In genomic region chr14:24816929-24817637, GRCh38 we compare ENCODE assay signal across 1 cellular context.
A peak's percentile ranks its signal among the peaks of the same experiment; 100 is the strongest.
TF ChIP-seq lines count a peak whose summit lies in the region.

No MANE protein-coding gene starts in this region.

TF ChIP-seq in HepG2, 621 proteins besides CTCF, POLR2A, EP300 and RAD21 (continued from another document and continues in another):
- TF ChIP-seq, protein P1, sequence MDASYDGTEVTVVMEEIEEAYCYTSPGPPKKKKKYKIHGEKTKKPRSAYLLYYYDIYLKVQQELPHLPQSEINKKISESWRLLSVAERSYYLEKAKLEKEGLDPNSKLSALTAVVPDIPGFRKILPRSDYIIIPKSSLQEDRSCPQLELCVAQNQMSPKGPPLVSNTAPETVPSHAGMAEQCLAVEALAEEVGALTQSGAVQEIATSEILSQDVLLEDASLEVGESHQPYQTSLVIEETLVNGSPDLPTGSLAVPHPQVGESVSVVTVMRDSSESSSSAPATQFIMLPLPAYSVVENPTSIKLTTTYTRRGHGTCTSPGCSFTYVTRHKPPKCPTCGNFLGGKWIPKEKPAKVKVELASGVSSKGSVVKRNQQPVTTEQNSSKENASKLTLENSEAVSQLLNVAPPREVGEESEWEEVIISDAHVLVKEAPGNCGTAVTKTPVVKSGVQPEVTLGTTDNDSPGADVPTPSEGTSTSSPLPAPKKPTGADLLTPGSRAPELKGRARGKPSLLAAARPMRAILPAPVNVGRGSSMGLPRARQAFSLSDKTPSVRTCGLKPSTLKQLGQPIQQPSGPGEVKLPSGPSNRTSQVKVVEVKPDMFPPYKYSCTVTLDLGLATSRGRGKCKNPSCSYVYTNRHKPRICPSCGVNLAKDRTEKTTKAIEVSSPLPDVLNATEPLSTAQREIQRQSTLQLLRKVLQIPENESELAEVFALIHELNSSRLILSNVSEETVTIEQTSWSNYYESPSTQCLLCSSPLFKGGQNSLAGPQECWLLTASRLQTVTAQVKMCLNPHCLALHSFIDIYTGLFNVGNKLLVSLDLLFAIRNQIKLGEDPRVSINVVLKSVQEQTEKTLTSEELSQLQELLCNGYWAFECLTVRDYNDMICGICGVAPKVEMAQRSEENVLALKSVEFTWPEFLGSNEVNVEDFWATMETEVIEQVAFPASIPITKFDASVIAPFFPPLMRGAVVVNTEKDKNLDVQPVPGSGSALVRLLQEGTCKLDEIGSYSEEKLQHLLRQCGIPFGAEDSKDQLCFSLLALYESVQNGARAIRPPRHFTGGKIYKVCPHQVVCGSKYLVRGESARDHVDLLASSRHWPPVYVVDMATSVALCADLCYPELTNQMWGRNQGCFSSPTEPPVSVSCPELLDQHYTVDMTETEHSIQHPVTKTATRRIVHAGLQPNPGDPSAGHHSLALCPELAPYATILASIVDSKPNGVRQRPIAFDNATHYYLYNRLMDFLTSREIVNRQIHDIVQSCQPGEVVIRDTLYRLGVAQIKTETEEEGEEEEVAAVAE (CRISPR knock-in tag; IDR thresholded peaks at IDR 0.05; ENCODE audit: borderline replicate concordance), result peak; percentile 51; the same call in 1 of the 2 replicates
- TF ChIP-seq NONO (IDR thresholded peaks at IDR 0.05), result no peak
- peak; percentile 63; the same call in 1 of the 2 replicates for TF ChIP-seq NONO (CRISPR knock-in tag; conservative IDR thresholded peaks at IDR 0.05)
- TF ChIP-seq TAF15 (IDR thresholded peaks at IDR 0.05; ENCODE audit: low read depth, low read length, poor library complexity, severe bottlenecking), result no peak
- TF ChIP-seq SRSF9 (IDR thresholded peaks at IDR 0.05; ENCODE audit: borderline replicate concordance, insufficient read depth, low read depth, low read length, poor library complexity, severe bottlenecking), result no peak
- TF ChIP-seq ZNF564 (CRISPR knock-in tag; IDR thresholded peaks at IDR 0.05), result no peak
- peak; percentile 41; the same call in 1 of the 2 replicates for TF ChIP-seq KAT2B (IDR thresholded peaks at IDR 0.05; ENCODE audit: borderline replicate concordance, low read depth, low read length)
- peak; percentile 58; the same call in 1 of the 2 replicates for TF ChIP-seq SNAPC4 (CRISPR knock-in tag; IDR thresholded peaks at IDR 0.05)
- peak; percentile 35; the same call in 1 of the 2 replicates for TF ChIP-seq BRD4 (CRISPR knock-in tag; IDR thresholded peaks at IDR 0.05)
- no peak for TF ChIP-seq MAF1 (CRISPR knock-in tag; IDR thresholded peaks at IDR 0.05; ENCODE audit: borderline replicate concordance)
- TF ChIP-seq KDM1A (CRISPR knock-in tag; IDR thresholded peaks at IDR 0.05), result peak; percentile 68; the same call in 1 of the 2 replicates
- TF ChIP-seq, protein P2, sequence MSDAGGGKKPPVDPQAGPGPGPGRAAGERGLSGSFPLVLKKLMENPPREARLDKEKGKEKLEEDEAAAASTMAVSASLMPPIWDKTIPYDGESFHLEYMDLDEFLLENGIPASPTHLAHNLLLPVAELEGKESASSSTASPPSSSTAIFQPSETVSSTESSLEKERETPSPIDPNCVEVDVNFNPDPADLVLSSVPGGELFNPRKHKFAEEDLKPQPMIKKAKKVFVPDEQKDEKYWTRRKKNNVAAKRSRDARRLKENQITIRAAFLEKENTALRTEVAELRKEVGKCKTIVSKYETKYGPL (CRISPR knock-in tag; IDR thresholded peaks at IDR 0.05), result peak; percentile 78; the same call in 1 of the 2 replicates
- peak; percentile 59 for TF ChIP-seq POLR2AphosphoS5 (IDR thresholded peaks at IDR 0.05; ENCODE audit: low read depth, low read length)
- TF ChIP-seq MZF1 (CRISPR knock-in tag; IDR thresholded peaks at IDR 0.05; ENCODE audit: borderline replicate concordance), result 0 out of 2 replicates have a peak, but pooled peaks have one; percentile 15
- TF ChIP-seq SOX13 (IDR thresholded peaks at IDR 0.05), result peak; percentile 93
- TF ChIP-seq SOX13 (CRISPR knock-in tag; conservative IDR thresholded peaks at IDR 0.05 in 1 of 2, IDR thresholded peaks at IDR 0.05 in 1 of 2), result peak in 1 of 2 experiments; percentile 99; a peak in 2 of 4 replicates
- TF ChIP-seq REXO4 (CRISPR knock-in tag; IDR thresholded peaks at IDR 0.05; ENCODE audit: borderline replicate concordance), result no peak
- TF ChIP-seq MED13 (CRISPR knock-in tag; IDR thresholded peaks at IDR 0.05), result peak; percentile 95
- TF ChIP-seq FOXA1 (IDR thresholded peaks at IDR 0.05), result no peak
- TF ChIP-seq FOXA1 (CRISPR knock-in tag; IDR thresholded peaks at IDR 0.05), result peak; percentile 84
- TF ChIP-seq PHF5A (CRISPR knock-in tag; IDR thresholded peaks at IDR 0.05; ENCODE audit: low read depth, unreplicated experiment), result no peak
- TF ChIP-seq, protein P3, sequence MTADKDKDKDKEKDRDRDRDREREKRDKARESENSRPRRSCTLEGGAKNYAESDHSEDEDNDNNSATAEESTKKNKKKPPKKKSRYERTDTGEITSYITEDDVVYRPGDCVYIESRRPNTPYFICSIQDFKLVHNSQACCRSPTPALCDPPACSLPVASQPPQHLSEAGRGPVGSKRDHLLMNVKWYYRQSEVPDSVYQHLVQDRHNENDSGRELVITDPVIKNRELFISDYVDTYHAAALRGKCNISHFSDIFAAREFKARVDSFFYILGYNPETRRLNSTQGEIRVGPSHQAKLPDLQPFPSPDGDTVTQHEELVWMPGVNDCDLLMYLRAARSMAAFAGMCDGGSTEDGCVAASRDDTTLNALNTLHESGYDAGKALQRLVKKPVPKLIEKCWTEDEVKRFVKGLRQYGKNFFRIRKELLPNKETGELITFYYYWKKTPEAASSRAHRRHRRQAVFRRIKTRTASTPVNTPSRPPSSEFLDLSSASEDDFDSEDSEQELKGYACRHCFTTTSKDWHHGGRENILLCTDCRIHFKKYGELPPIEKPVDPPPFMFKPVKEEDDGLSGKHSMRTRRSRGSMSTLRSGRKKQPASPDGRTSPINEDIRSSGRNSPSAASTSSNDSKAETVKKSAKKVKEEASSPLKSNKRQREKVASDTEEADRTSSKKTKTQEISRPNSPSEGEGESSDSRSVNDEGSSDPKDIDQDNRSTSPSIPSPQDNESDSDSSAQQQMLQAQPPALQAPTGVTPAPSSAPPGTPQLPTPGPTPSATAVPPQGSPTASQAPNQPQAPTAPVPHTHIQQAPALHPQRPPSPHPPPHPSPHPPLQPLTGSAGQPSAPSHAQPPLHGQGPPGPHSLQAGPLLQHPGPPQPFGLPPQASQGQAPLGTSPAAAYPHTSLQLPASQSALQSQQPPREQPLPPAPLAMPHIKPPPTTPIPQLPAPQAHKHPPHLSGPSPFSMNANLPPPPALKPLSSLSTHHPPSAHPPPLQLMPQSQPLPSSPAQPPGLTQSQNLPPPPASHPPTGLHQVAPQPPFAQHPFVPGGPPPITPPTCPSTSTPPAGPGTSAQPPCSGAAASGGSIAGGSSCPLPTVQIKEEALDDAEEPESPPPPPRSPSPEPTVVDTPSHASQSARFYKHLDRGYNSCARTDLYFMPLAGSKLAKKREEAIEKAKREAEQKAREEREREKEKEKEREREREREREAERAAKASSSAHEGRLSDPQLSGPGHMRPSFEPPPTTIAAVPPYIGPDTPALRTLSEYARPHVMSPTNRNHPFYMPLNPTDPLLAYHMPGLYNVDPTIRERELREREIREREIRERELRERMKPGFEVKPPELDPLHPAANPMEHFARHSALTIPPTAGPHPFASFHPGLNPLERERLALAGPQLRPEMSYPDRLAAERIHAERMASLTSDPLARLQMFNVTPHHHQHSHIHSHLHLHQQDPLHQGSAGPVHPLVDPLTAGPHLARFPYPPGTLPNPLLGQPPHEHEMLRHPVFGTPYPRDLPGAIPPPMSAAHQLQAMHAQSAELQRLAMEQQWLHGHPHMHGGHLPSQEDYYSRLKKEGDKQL (CRISPR knock-in tag; IDR thresholded peaks at IDR 0.05; ENCODE audit: low read depth), result peak; percentile 59
- TF ChIP-seq BCL6 (CRISPR knock-in tag; IDR thresholded peaks at IDR 0.05), result peak; percentile 94
- TF ChIP-seq, protein P4, sequence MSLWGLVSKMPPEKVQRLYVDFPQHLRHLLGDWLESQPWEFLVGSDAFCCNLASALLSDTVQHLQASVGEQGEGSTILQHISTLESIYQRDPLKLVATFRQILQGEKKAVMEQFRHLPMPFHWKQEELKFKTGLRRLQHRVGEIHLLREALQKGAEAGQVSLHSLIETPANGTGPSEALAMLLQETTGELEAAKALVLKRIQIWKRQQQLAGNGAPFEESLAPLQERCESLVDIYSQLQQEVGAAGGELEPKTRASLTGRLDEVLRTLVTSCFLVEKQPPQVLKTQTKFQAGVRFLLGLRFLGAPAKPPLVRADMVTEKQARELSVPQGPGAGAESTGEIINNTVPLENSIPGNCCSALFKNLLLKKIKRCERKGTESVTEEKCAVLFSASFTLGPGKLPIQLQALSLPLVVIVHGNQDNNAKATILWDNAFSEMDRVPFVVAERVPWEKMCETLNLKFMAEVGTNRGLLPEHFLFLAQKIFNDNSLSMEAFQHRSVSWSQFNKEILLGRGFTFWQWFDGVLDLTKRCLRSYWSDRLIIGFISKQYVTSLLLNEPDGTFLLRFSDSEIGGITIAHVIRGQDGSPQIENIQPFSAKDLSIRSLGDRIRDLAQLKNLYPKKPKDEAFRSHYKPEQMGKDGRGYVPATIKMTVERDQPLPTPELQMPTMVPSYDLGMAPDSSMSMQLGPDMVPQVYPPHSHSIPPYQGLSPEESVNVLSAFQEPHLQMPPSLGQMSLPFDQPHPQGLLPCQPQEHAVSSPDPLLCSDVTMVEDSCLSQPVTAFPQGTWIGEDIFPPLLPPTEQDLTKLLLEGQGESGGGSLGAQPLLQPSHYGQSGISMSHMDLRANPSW (CRISPR knock-in tag; IDR thresholded peaks at IDR 0.05; ENCODE audit: borderline replicate concordance), result 0 out of 2 replicates have a peak, but pooled peaks have one; percentile 7
- TF ChIP-seq SP5 (CRISPR knock-in tag; IDR thresholded peaks at IDR 0.05; ENCODE audit: borderline replicate concordance, low read depth), result peak; percentile 89
- 0 out of 2 replicates have a peak, but pooled peaks have one; percentile 18 for TF ChIP-seq ARHGAP35 (CRISPR knock-in tag; IDR thresholded peaks at IDR 0.05; ENCODE audit: borderline replicate concordance)
- peak; percentile 85 for TF ChIP-seq HNF4A (CRISPR knock-in tag; IDR thresholded peaks at IDR 0.05)
- peak; percentile 88; the same call in 1 of the 2 replicates for TF ChIP-seq BRCA1 (CRISPR knock-in tag; IDR thresholded peaks at IDR 0.05)
- TF ChIP-seq KDM6A (CRISPR knock-in tag; IDR thresholded peaks at IDR 0.05; ENCODE audit: low read depth), result peak; percentile 67; the same call in 1 of the 2 replicates
- TF ChIP-seq ZNF761 (CRISPR knock-in tag; conservative IDR thresholded peaks at IDR 0.05), result peak; percentile 14; the same call in 1 of the 2 replicates
- TF ChIP-seq, protein P5, sequence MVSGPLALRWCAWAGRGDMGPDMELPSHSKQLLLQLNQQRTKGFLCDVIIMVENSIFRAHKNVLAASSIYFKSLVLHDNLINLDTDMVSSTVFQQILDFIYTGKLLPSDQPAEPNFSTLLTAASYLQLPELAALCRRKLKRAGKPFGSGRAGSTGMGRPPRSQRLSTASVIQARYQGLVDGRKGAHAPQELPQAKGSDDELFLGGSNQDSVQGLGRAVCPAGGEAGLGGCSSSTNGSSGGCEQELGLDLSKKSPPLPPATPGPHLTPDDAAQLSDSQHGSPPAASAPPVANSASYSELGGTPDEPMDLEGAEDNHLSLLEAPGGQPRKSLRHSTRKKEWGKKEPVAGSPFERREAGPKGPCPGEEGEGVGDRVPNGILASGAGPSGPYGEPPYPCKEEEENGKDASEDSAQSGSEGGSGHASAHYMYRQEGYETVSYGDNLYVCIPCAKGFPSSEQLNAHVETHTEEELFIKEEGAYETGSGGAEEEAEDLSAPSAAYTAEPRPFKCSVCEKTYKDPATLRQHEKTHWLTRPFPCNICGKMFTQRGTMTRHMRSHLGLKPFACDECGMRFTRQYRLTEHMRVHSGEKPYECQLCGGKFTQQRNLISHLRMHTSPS (CRISPR knock-in tag; IDR thresholded peaks at IDR 0.05; ENCODE audit: low read depth), result peak; percentile 84
- TF ChIP-seq ZNF280B (CRISPR knock-in tag; IDR thresholded peaks at IDR 0.05; ENCODE audit: borderline replicate concordance), result no peak
